Comparison of ENCODE assay signal across 31 cellular contexts in the genomic region with DNA sequence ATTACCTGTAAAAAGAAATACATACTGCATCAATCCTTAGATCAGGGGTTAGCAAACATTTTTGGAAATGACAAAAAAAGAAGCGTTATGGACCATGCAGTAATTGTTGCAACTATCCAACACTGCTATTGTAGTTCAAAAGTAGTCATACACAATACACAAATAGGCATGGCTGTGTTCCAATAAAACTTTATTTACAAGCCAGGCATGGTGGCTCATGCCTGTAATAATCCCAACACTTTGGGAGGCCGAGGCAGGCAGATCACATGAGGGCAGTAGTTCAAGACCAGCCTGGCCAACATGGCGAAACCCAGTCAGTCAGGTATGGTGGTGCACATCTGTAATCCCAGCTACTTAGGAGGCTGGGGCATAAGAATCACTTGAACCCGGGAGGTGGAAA.
"Had no signal": no experiment of that assay in that cellular context is flagged by ENCODE, and none has a peak within 500 bp of the region (broad histone marks: within the 10 kb centered on the region; RNA-seq: fewer than 3 reads in every experiment).

No MANE protein-coding gene starts in this region.

- H3K27ac ChIP-seq: body of pancreas, esophagus muscularis mucosa, foreskin keratinocyte, gastrocnemius medialis, heart left ventricle, VCaP had no signal

- H3K36me3 ChIP-seq: esophagus muscularis mucosa, gastrocnemius medialis, heart left ventricle had no signal

- DNase-seq: activated CD4-positive, alpha-beta memory T cell treated with anti-CD3 and anti-CD28 coated beads, Interleukin-2, amount 10 ng/mL, durations not matched to agents 7 days and 5 days; activated CD4-positive, alpha-beta T cell treated with anti-CD3 and anti-CD28 coated beads for 1 hour; activated CD4-positive, alpha-beta T cell treated with anti-CD3 and anti-CD28 coated beads for 4 hours; activated CD4-positive, alpha-beta T cell treated with anti-CD3 and anti-CD28 coated beads, Interleukin-2, amount 10 ng/mL, durations not matched to agents 7 days and 5 days; activated CD4-positive, alpha-beta T cell treated with anti-CD3 and anti-CD28 coated beads, Interleukin-2, amount 50 U/mL, for 4 hours; activated CD8-positive, alpha-beta memory T cell treated with anti-CD3 and anti-CD28 coated beads, Interleukin-2, amount 50 U/mL, for 48 hours; activated effector memory CD4-positive, alpha-beta T cell treated with Interleukin-2 at 50 U/mL for 16 hours; activated gamma-delta T cell treated with Interleukin-2 at 50 U/mL for 16 hours; activated naive CD4-positive, alpha-beta T cell treated with anti-CD3 and anti-CD28 coated beads, Interleukin-2, amount 50 U/mL, for 16 hours; activated naive CD4-positive, alpha-beta T cell treated with Interleukin-2 at 50 U/mL for 16 hours; activated T-cell treated with anti-CD3 and anti-CD28 coated beads for 4 hours; activated T-cell treated with anti-CD3 and anti-CD28 coated beads, Interleukin-2, amount 50 U/mL, for 24 hours; amniotic stem cell; anterior cingulate cortex; body of pancreas; caudate nucleus; cortex of kidney; dermis blood vessel endothelial cell; effector CD4-positive, alpha-beta T cell; effector memory CD8-positive, alpha-beta T cell; erythroblast; foreskin keratinocyte; gastrocnemius medialis; glutamatergic neuron; heart left ventricle; T-helper 2 cell had no signal

- ATAC-seq: activated T-helper 17 cell treated with anti-CD3 and anti-CD28 coated beads, Interleukin-2, amount 50 U/mL, for 72 hours; body of pancreas; effector memory CD8-positive, alpha-beta T cell; foreskin keratinocyte; gastrocnemius medialis; heart left ventricle; WTC11 had no signal

- H3K4me3 ChIP-seq: body of pancreas, esophagus muscularis mucosa, gastrocnemius medialis, heart left ventricle had no signal

- H3K27me3 ChIP-seq: body of pancreas, esophagus muscularis mucosa, foreskin keratinocyte, gastrocnemius medialis, heart left ventricle had no signal

- FAIRE-seq: colon had no signal

- H3K9me3 ChIP-seq: body of pancreas, esophagus muscularis mucosa, gastrocnemius medialis, heart left ventricle had no signal
